In genomic region chr20:341682-342081, GRCh38 we compare ENCODE assay signal across 8 cellular contexts. TPM values are rescaled to one million over a fixed set of nuclear protein-coding genes. Genes with fewer than 3 reads are reported as not detected.
A peak's percentile ranks its signal among the peaks of the same experiment; 100 is the strongest.
DNase-seq lines count a peak whose midpoint lies in the region; ATAC-seq and TF ChIP-seq lines count a peak whose summit lies in the region.

No MANE protein-coding gene starts in this region.

- intact Hi-C loops in PC-9 (cut with micrococcal nuclease; ENCODE audit: unreplicated experiment) = no loop called here
- intact Hi-C loops in colonic mucosa (cut with DNase I) = no loop called here

- no peaks in the 10 kb centered on the region for H3K9me3 Mint-ChIP-seq in mesothelial cell of epicardium
- no peaks in the 10 kb centered on the region; the same call in 1 of the 2 replicates for H3K9me3 Mint-ChIP-seq in WTC11

- H3K9me3 ChIP-seq in PC-9 (ENCODE audit: insufficient read depth, low read depth) (peaks cover 6% of the 10 kb centered on the region), colonic mucosa (no peaks in the 10 kb centered on the region)

- no peak overlapping the region for H2AFZ ChIP-seq in PC-9

- no peak overlapping the region for H3K4me2 ChIP-seq in PC-9

- BruUV-seq in PC-9 (replicated peaks; lab: Mats Ljungman, UMichigan) = no TSS peak

- H3K27ac Mint-ChIP-seq in mesothelial cell of epicardium (no peak overlapping the region), WTC11 (no peak overlapping the region)

- TF ChIP-seq CTCF in PC-9 (conservative IDR thresholded peaks at IDR 0.05) = no peak
- no peak for TF ChIP-seq CTCF in colonic mucosa (IDR thresholded peaks at IDR 0.05)
- TF ChIP-seq CTCF in mesothelial cell of epicardium (IDR thresholded peaks at IDR 0.05; ENCODE audit: unreplicated experiment) = no peak
- no peak for TF ChIP-seq CTCF in WTC11 (IDR thresholded peaks at IDR 0.05)

- CTCF ChIA-PET in PC-9 (lab: Charles Lee) = no interaction called here
- CTCF ChIA-PET in WTC11 (lab: Charles Lee) = interaction anchor here (0.9 to 2.0 kb wide), 2 partner anchors 11 to 13 kb away, joined by 4 to 11 read pairs; no protein-coding TSS in a partner anchor

- peak; percentile 43 for DNase-seq in NCI-H2196 (lab: John Stamatoyannopoulos, UW; ENCODE audit: unreplicated experiment)
- no peak for DNase-seq in NCI-H2196 treated with DMSO at 0.1 percent for 48 hours (lab: John Stamatoyannopoulos, UW; ENCODE audit: unreplicated experiment)
- peak; percentile 55 to 86 for DNase-seq in PC-9
- DNase-seq in colonic mucosa = peak; percentile 43
- peak; percentile 68 for DNase-seq in stimulated activated CD4-positive, alpha-beta T cell treated with anti-CD3 and anti-CD28 coated beads, Interleukin-4, amount 100 ng/mL, for 1 hour
- no peak for DNase-seq in OCI-M2 (lab: John Stamatoyannopoulos, UW; ENCODE audit: unreplicated experiment)
- DNase-seq in mesothelial cell of epicardium (ENCODE audit: low spot score in 2 of 2, unreplicated experiment in 2 of 2) = no peak
- DNase-seq in WTC11 (ENCODE audit: low spot score) = no peak

- no peaks in the 10 kb centered on the region for H3K9me2 ChIP-seq in PC-9 (ENCODE audit: insufficient read depth)

- no peak overlapping the region for H3K4me3 Mint-ChIP-seq in mesothelial cell of epicardium
- H3K4me3 Mint-ChIP-seq in WTC11 = no peak overlapping the region

- H3K27ac ChIP-seq in PC-9 = no peak overlapping the region
- H3K27ac ChIP-seq in colonic mucosa = no peak overlapping the region

- H3K36me3 Mint-ChIP-seq in mesothelial cell of epicardium (peaks cover 8% of the 10 kb centered on the region), WTC11 (no peaks in the 10 kb centered on the region)

- H3K27me3 Mint-ChIP-seq in mesothelial cell of epicardium (ENCODE audit: low read depth) = no peaks in the 10 kb centered on the region
- H3K27me3 Mint-ChIP-seq in WTC11 (ENCODE audit: low read depth) = peaks cover 71% of the 10 kb centered on the region

- H3K27me3 ChIP-seq in PC-9 (ENCODE audit: insufficient read depth, low read depth) (no peaks in the 10 kb centered on the region), colonic mucosa (no peaks in the 10 kb centered on the region)

- no peaks in the 10 kb centered on the region for H3K79me2 ChIP-seq in PC-9 (ENCODE audit: low read depth)

- H3K4me3 ChIP-seq in PC-9 (no peak overlapping the region), colonic mucosa (no peak overlapping the region)

- H3F3A ChIP-seq in PC-9 (ENCODE audit: insufficient read depth, low read depth) = peaks cover 6% of the 10 kb centered on the region; the same call in 1 of the 2 replicates

- ATAC-seq in WTC11 = no peak

- POLR2A ChIA-PET in PC-9 (lab: Charles Lee; ENCODE audit: unreplicated experiment) (interaction anchor here (0.6 kb wide), 1 partner anchor 16 kb away, joined by 3 read pairs; the partner anchor contains the start of gene SOX12), WTC11 (lab: Charles Lee) (no interaction called here)

- no peaks in the 10 kb centered on the region for H4K20me1 ChIP-seq in PC-9 (ENCODE audit: insufficient read depth)

- H3K36me3 ChIP-seq in PC-9 (ENCODE audit: low read depth) (no peaks in the 10 kb centered on the region), colonic mucosa (no peaks in the 10 kb centered on the region)

- H3K4me1 Mint-ChIP-seq in mesothelial cell of epicardium = peaks cover 5% of the 10 kb centered on the region
- peaks cover 5% of the 10 kb centered on the region for H3K4me1 Mint-ChIP-seq in WTC11

- H3K9ac ChIP-seq in colonic mucosa (ENCODE audit: low read depth in 2 of 2, low read length in 2 of 2) = no peak overlapping the region

- H3K4me1 ChIP-seq in PC-9 (replicated peaks; ENCODE audit: insufficient read depth) = no peaks in the 10 kb centered on the region
- no peaks in the 10 kb centered on the region for H3K4me1 ChIP-seq in colonic mucosa

TF ChIP-seq in WTC11, 78 proteins besides CTCF, POLR2A, EP300 and RAD21:
- TF ChIP-seq CREB1 (CRISPR knock-in tag; IDR thresholded peaks at IDR 0.05) (no peak), FOXJ3 (CRISPR knock-in tag; IDR thresholded peaks at IDR 0.05; ENCODE audit: borderline replicate concordance) (no peak), IRF1 (CRISPR knock-in tag; IDR thresholded peaks at IDR 0.05) (no peak), OVOL2 (CRISPR knock-in tag; IDR thresholded peaks at IDR 0.05; ENCODE audit: borderline replicate concordance) (no peak), FOXP1 (CRISPR knock-in tag; IDR thresholded peaks at IDR 0.05; ENCODE audit: borderline replicate concordance) (no peak), ATF2 (CRISPR knock-in tag; IDR thresholded peaks at IDR 0.05; ENCODE audit: borderline replicate concordance, low read depth) (no peak), CDX4 (CRISPR knock-in tag; IDR thresholded peaks at IDR 0.05; ENCODE audit: borderline replicate concordance) (no peak), TP53 (CRISPR knock-in tag; IDR thresholded peaks at IDR 0.05) (no peak), EMX1 (CRISPR knock-in tag; IDR thresholded peaks at IDR 0.05) (no peak), ZNF232 (CRISPR knock-in tag; IDR thresholded peaks at IDR 0.05) (no peak), TEAD4 (CRISPR knock-in tag; IDR thresholded peaks at IDR 0.05) (no peak), ZSCAN18 (CRISPR knock-in tag; IDR thresholded peaks at IDR 0.05) (no peak), ZNF423 (CRISPR knock-in tag; IDR thresholded peaks at IDR 0.05) (no peak), ZNF512 (CRISPR knock-in tag; IDR thresholded peaks at IDR 0.05; ENCODE audit: borderline replicate concordance) (no peak)

RNA-seq across cellular contexts. Expression of gene NRSN2, which starts 5.2 kb away (rescaled TPM):
- total RNA-seq in PC-9 (2021) = 15.0 and 16.5 TPM in 2 replicates
- total RNA-seq in colonic mucosa = 10 to 100 TPM; 11.2 to 18.3 TPM
- total RNA-seq in mesothelial cell of epicardium = 41.0 to 46.2 TPM (median 41.2 TPM) in 3 replicates
- 23.0 to 23.7 TPM (median 23.3 TPM) in 3 replicates for total RNA-seq in WTC11 (2021)

RNA-seq across cellular contexts. Expression of gene SOX12, which starts 16.3 kb away (rescaled TPM):
- total RNA-seq in PC-9 (2021) = 49.5 and 57.1 TPM in 2 replicates
- total RNA-seq in colonic mucosa = 1 to 10 TPM; 5.0 to 7.5 TPM
- 65.9 to 67.0 TPM (median 66.8 TPM) in 3 replicates for total RNA-seq in mesothelial cell of epicardium
- 59.1 to 76.3 TPM (median 72.5 TPM) in 3 replicates for total RNA-seq in WTC11 (2021)

RNA-seq across cellular contexts. Expression of gene TRIB3, which starts 38.9 kb away (rescaled TPM):
- total RNA-seq in PC-9 (2021) (81.0 and 82.0 TPM in 2 replicates), colonic mucosa (10 to 100 TPM; 13.5 to 48.5 TPM), mesothelial cell of epicardium (3.6 to 3.9 TPM (median 3.8 TPM) in 3 replicates), WTC11 (2021) (7.8 to 9.2 TPM (median 8.7 TPM) in 3 replicates)

RNA-seq across cellular contexts. Expression of gene ZCCHC3, which starts 44.3 kb away (rescaled TPM):
- total RNA-seq in PC-9 (2021) (16.0 and 17.7 TPM in 2 replicates), colonic mucosa (10 to 100 TPM; 13.7 to 15.6 TPM), mesothelial cell of epicardium (40.2 to 40.8 TPM (median 40.5 TPM) in 3 replicates), WTC11 (2021) (43.6 to 54.1 TPM (median 52.6 TPM) in 3 replicates)

RNA-seq across cellular contexts. Expression of gene C20orf96, which starts 51.1 kb away (rescaled TPM):
- total RNA-seq in PC-9 (2021) = 20.7 and 25.7 TPM in 2 replicates
- total RNA-seq in colonic mucosa = 1 to 10 TPM; 7.9 to 8.2 TPM
- total RNA-seq in mesothelial cell of epicardium = 52.3 to 58.1 TPM (median 52.8 TPM) in 3 replicates
- total RNA-seq in WTC11 (2021) = 22.1 to 30.3 TPM (median 27.8 TPM) in 3 replicates

Comparison
In these comparisons a context has a peak if more than half of its experiments do, and no peak if none do; other contexts are left out.
1. DNase-seq: peak in NCI-H2196 (single experiment), PC-9 (2 of 2), colonic mucosa (single experiment) and stimulated activated CD4-positive, alpha-beta T cell treated with anti-CD3 and anti-CD28 coated beads, Interleukin-4, amount 100 ng/mL, for 1 hour (single experiment); none in NCI-H2196 treated with DMSO at 0.1 percent for 48 hours (single experiment), OCI-M2 (single experiment), mesothelial cell of epicardium (0 of 2) and WTC11 (single experiment).